Comparison of ENCODE assay signal across 9 cellular contexts in genomic region chr7:38318803-38319416, GRCh38.
DNase-seq lines count a peak whose midpoint lies in the region; FAIRE-seq and TF ChIP-seq lines count a peak whose summit lies in the region.
"Had no signal": no experiment of that assay in that cellular context is flagged by ENCODE, and none has a peak within 500 bp of the region (broad histone marks: within the 10 kb centered on the region; RNA-seq: fewer than 3 reads in every experiment).

No MANE protein-coding gene starts in this region.

- TF ChIP-seq EP300 in H1 (IDR thresholded peaks at IDR 0.05; ENCODE audit: borderline replicate concordance in 1 of 2, low read depth in 2 of 2, low read length in 2 of 2) (0 out of 3 replicates have a peak, but pooled peaks of 1 of the 2 experiments have one; percentile 38), sigmoid colon (IDR thresholded peaks at IDR 0.05) (no peak)

- H4K91ac ChIP-seq in H1 (replicated peaks; ENCODE audit: insufficient read length, low read length): no peak overlapping the region

- H3K4me1 ChIP-seq in SJSA1 (replicated peaks): peaks cover 44% of the 10 kb centered on the region
- H3K4me1 ChIP-seq in H1 (replicated peaks in 1 of 4; ENCODE audit: control insufficient read depth in 3 of 4, insufficient read depth in 4 of 4, low read length in 3 of 4): peaks cover 0 to 4% (median under 1%) of the 10 kb centered on the region in 4 experiments; a peak in 2 of 7 replicates
- H3K4me1 ChIP-seq in sigmoid colon: no peaks in the 10 kb centered on the region

- H3K14ac ChIP-seq in H1 (ENCODE audit: insufficient read length): no peak overlapping the region

- peak overlapping the region; percentile 18; the same call in 1 of the 2 replicates for H2BK12ac ChIP-seq in H1 (ENCODE audit: low read depth, low read length)

- intact Hi-C loops in activated CD4-positive, alpha-beta T cell treated with anti-CD3 and anti-CD28 coated beads, Interleukin-2, amount 10 ng/mL, durations not matched to agents 24 days and 14 days (cut with micrococcal nuclease): loop anchor here (1.0 to 5.0 kb wide), 2 partner anchors 104 to 212 kb away; no protein-coding TSS in a partner anchor
- intact Hi-C loops in sigmoid colon (cut with DNase I): no loop called here

- H3K9ac ChIP-seq in H1 (replicated peaks in 1 of 4; ENCODE audit: extremely low read depth in 1 of 4, low read depth in 3 of 4, low read length in 3 of 4): no peak overlapping the region

- no peaks in the 10 kb centered on the region for H3K9me3 Mint-ChIP-seq in activated CD4-positive, alpha-beta T cell treated with anti-CD3 and anti-CD28 coated beads, Interleukin-2, amount 10 ng/mL, durations not matched to agents 24 days and 14 days
- H3K9me3 Mint-ChIP-seq in mesothelial cell of epicardium: no peaks in the 10 kb centered on the region

- H3K4me2 ChIP-seq in H1 (ENCODE audit: insufficient read depth in 1 of 2, low read depth in 2 of 2, low read length in 2 of 2): no peak overlapping the region

- POLR2A ChIA-PET in H1 (lab: Charles Lee; ENCODE audit: partially characterized antibody): interaction anchor here (0.8 to 1.5 kb wide), 2 partner anchors 12 to 18 kb away, joined by 3 to 5 read pairs; no protein-coding TSS in a partner anchor

- peak overlapping the region; percentile 25; the same call in 1 of the 2 replicates for H2AFZ ChIP-seq in H1 (ENCODE audit: low read length)

- H3K36me3 ChIP-seq in SJSA1: no peaks in the 10 kb centered on the region
- no peaks in the 10 kb centered on the region for H3K36me3 ChIP-seq in H1 (ENCODE audit: control insufficient read depth in 2 of 4, insufficient read depth in 4 of 4, low read length in 3 of 4)
- H3K36me3 ChIP-seq in sigmoid colon: no peaks in the 10 kb centered on the region

- H3K18ac ChIP-seq in H1 (ENCODE audit: extremely low read depth, low read length): no peak overlapping the region

- no peaks in the 10 kb centered on the region for H3K79me1 ChIP-seq in H1 (ENCODE audit: low read depth, low read length)

- peaks cover 19% of the 10 kb centered on the region for H3K4me1 Mint-ChIP-seq in activated CD4-positive, alpha-beta T cell treated with anti-CD3 and anti-CD28 coated beads, Interleukin-2, amount 10 ng/mL, durations not matched to agents 24 days and 14 days
- peaks cover 11% of the 10 kb centered on the region for H3K4me1 Mint-ChIP-seq in mesothelial cell of epicardium

- H3K36me3 Mint-ChIP-seq in activated CD4-positive, alpha-beta T cell treated with anti-CD3 and anti-CD28 coated beads, Interleukin-2, amount 10 ng/mL, durations not matched to agents 24 days and 14 days (ENCODE audit: low read depth): no peaks in the 10 kb centered on the region
- no peaks in the 10 kb centered on the region for H3K36me3 Mint-ChIP-seq in mesothelial cell of epicardium

- no peak overlapping the region for H2BK15ac ChIP-seq in H1 (ENCODE audit: low read length)

- H3K27me3 Mint-ChIP-seq in activated CD4-positive, alpha-beta T cell treated with anti-CD3 and anti-CD28 coated beads, Interleukin-2, amount 10 ng/mL, durations not matched to agents 24 days and 14 days: peaks cover 1% of the 10 kb centered on the region
- no peaks in the 10 kb centered on the region for H3K27me3 Mint-ChIP-seq in mesothelial cell of epicardium (ENCODE audit: low read depth)

- no peaks in the 10 kb centered on the region; the same call in 1 of the 2 replicates for H3K27me3 ChIP-seq in SJSA1 (replicated peaks)
- H3K27me3 ChIP-seq in H1 (replicated peaks in 1 of 4; ENCODE audit: control insufficient read depth in 3 of 4, extremely low read depth in 1 of 4, insufficient read depth in 3 of 4, low read length in 3 of 4): no peaks in the 10 kb centered on the region
- no peaks in the 10 kb centered on the region for H3K27me3 ChIP-seq in sigmoid colon

- no peak for TF ChIP-seq POLR2A in H54 (IDR thresholded peaks at IDR 0.05; ENCODE audit: low read depth, low read length)
- no peak for TF ChIP-seq POLR2A in H1 (IDR thresholded peaks at IDR 0.05; ENCODE audit: control extremely low read depth in 1 of 2, low read depth in 2 of 2, low read length in 2 of 2)
- no peak for TF ChIP-seq POLR2A in sigmoid colon (IDR thresholded peaks at IDR 0.05)

- H3K79me2 ChIP-seq in H1 (ENCODE audit: control insufficient read depth in 1 of 2, insufficient read depth in 2 of 2, low read length in 2 of 2): no peaks in the 10 kb centered on the region

- peak overlapping the region; percentile 1 for H3K27ac Mint-ChIP-seq in activated CD4-positive, alpha-beta T cell treated with anti-CD3 and anti-CD28 coated beads, Interleukin-2, amount 10 ng/mL, durations not matched to agents 24 days and 14 days
- peak overlapping the region; percentile 44 for H3K27ac Mint-ChIP-seq in mesothelial cell of epicardium

- no peak overlapping the region for H4K5ac ChIP-seq in H1 (ENCODE audit: insufficient read length, low read depth, low read length)

- H3K4ac ChIP-seq in H1 (replicated peaks; ENCODE audit: insufficient read length, low read depth, low read length): no peak overlapping the region

- no peak overlapping the region for H3K23ac ChIP-seq in H1 (ENCODE audit: insufficient read length)

- 15% methylated on average over 4 of the region's 4 CpGs; no CpG with 5 or more reads in 1 of the 2 experiments for WGBS in H1 (ENCODE audit: extremely low coverage in 1 of 2, insufficient coverage in 1 of 2, insufficient read length in 1 of 2, insufficient replicate concordance in 2 of 2, low coverage in 1 of 2, low lambda C conversion rate in 2 of 2, missing lambda C conversion rate in 1 of 2), 2 experiments
- 10 to 11% methylated on average over 4 of the region's 4 CpGs for WGBS in sigmoid colon, 2 donors

- CTCF ChIA-PET in H1 (lab: Charles Lee; ENCODE audit: partially characterized antibody): interaction anchor here (0.6 to 8.4 kb wide), 34 partner anchors 11 to 911 kb away, joined by 3 to 76 read pairs (median 6); partner anchors contain the start of genes EPDR1, SFRP4 and TARP

- TF ChIP-seq CTCF in H1 (IDR thresholded peaks at IDR 0.05; ENCODE audit: control extremely low read depth in 1 of 3, insufficient read depth in 1 of 3, low read depth in 1 of 3, low read length in 3 of 3) (peak; percentile 30 to 81 (median 72)), mesothelial cell of epicardium (IDR thresholded peaks at IDR 0.05; ENCODE audit: unreplicated experiment) (peak; percentile 20), sigmoid colon (IDR thresholded peaks at IDR 0.05) (peak in 2 of 4 experiments; percentile 6 to 20)

- H3K9me3 ChIP-seq in SJSA1 (replicated peaks) (no peaks in the 10 kb centered on the region), H1 (ENCODE audit: insufficient read depth in 2 of 2, low read depth in 1 of 2, low read length in 1 of 2) (no peaks in the 10 kb centered on the region), sigmoid colon (no peaks in the 10 kb centered on the region)

- H3K23me2 ChIP-seq in H1 (ENCODE audit: low read depth, low read length): no peaks in the 10 kb centered on the region

- no peak overlapping the region for H2BK5ac ChIP-seq in H1 (ENCODE audit: low read depth, low read length)

- H3K56ac ChIP-seq in H1 (replicated peaks; ENCODE audit: insufficient read length, low read depth, low read length): no peak overlapping the region

- no peak overlapping the region for H2BK20ac ChIP-seq in H1 (ENCODE audit: low read length)

- no peak for DNase-seq in activated CD4-positive, alpha-beta T cell treated with anti-CD3 and anti-CD28 coated beads, Interleukin-2, amount 10 ng/mL, durations not matched to agents 24 days and 14 days
- DNase-seq in activated CD4-positive, alpha-beta T cell treated with anti-CD3 and anti-CD28 coated beads, Interleukin-2, amount 50 U/mL, for 4 hours: no peak
- DNase-seq in H54 (ENCODE audit: insufficient read length, low spot score): peak; percentile 86
- peak; percentile 77 for DNase-seq in MV-4-11 (lab: John Stamatoyannopoulos, UW)
- DNase-seq in SJSA1 (ENCODE audit: low read depth in 1 of 2, low spot score in 2 of 2): peak; percentile 81 to 86
- peak in 1 of 2 experiments; percentile 83 for DNase-seq in H1 (ENCODE audit: low read depth in 1 of 2, low spot score in 2 of 2)
- DNase-seq in mesothelial cell of epicardium (ENCODE audit: low spot score in 2 of 2, unreplicated experiment in 2 of 2): no peak
- DNase-seq in sigmoid colon: no peak
- DNase-seq: DND-41 had no signal

- H4K20me1 ChIP-seq in H1 (replicated peaks in 1 of 2; ENCODE audit: control insufficient read depth in 1 of 2, insufficient read depth in 2 of 2, low read length in 2 of 2): no peaks in the 10 kb centered on the region

- no peak overlapping the region for H3K27ac ChIP-seq in SJSA1
- no peak overlapping the region for H3K27ac ChIP-seq in H1 (ENCODE audit: low read depth, low read length)
- H3K27ac ChIP-seq in sigmoid colon: no peak overlapping the region

- peak; percentile 53 for FAIRE-seq in H54 (lab: Jason Lieb, UNC)
- peak; percentile 95 for FAIRE-seq in H1 (lab: Jason Lieb, UNC)

- TF ChIP-seq RAD21 in H1 (IDR thresholded peaks at IDR 0.05 in 1 of 2, conservative IDR thresholded peaks at IDR 0.05 in 1 of 2; ENCODE audit: low read depth in 2 of 2, low read length in 2 of 2): peak; percentile 83 to 86

- peak overlapping the region; percentile 55 for H3K4me3 Mint-ChIP-seq in activated CD4-positive, alpha-beta T cell treated with anti-CD3 and anti-CD28 coated beads, Interleukin-2, amount 10 ng/mL, durations not matched to agents 24 days and 14 days
- no peak overlapping the region for H3K4me3 Mint-ChIP-seq in mesothelial cell of epicardium

- H2AK5ac ChIP-seq in H1 (ENCODE audit: low read depth, low read length): no peak overlapping the region

- H3K4me3 ChIP-seq in SJSA1 (no peak overlapping the region), H1 (ENCODE audit: extremely low read depth in 1 of 4, insufficient read depth in 2 of 4, low read depth in 3 of 4, low read length in 4 of 4) (no peak overlapping the region), sigmoid colon (no peak overlapping the region)

- H2BK120ac ChIP-seq in H1 (replicated peaks; ENCODE audit: low read depth, low read length): no peak overlapping the region

- H4K8ac ChIP-seq in H1 (ENCODE audit: extremely low read depth, insufficient read depth, low read length): no peak overlapping the region

TF ChIP-seq in H1, 55 proteins besides CTCF, POLR2A, EP300 and RAD21 (continues in another document):
- TF ChIP-seq JUN (IDR thresholded peaks at IDR 0.05; ENCODE audit: low read depth, low read length) (no peak), SIRT6 (IDR thresholded peaks at IDR 0.05; ENCODE audit: low read length) (no peak), CHD1 (IDR thresholded peaks at IDR 0.05; ENCODE audit: low read depth, low read length) (no peak), USF2 (IDR thresholded peaks at IDR 0.05; ENCODE audit: low read length) (no peak)

Comparison
In these comparisons a context has a peak if more than half of its experiments do, and no peak if none do; other contexts are left out.
1. DNase-seq: peak in H54 (single experiment), MV-4-11 (single experiment) and SJSA1 (2 of 2); none in activated CD4-positive, alpha-beta T cell treated with anti-CD3 and anti-CD28 coated beads, Interleukin-2, amount 10 ng/mL, durations not matched to agents 24 days and 14 days (single experiment), activated CD4-positive, alpha-beta T cell treated with anti-CD3 and anti-CD28 coated beads, Interleukin-2, amount 50 U/mL, for 4 hours (0 of 2), mesothelial cell of epicardium (0 of 2) and sigmoid colon (single experiment).